In genomic region chr6:31887173-31887572, GRCh38 we compare ENCODE assay signal across 14 cellular contexts. TPM values are rescaled to one million over a fixed set of nuclear protein-coding genes. Genes with fewer than 3 reads are reported as not detected.
DNase-seq lines count a peak whose midpoint lies in the region; ATAC-seq and TF ChIP-seq lines count a peak whose summit lies in the region.
"Had no signal": no experiment of that assay in that cellular context is flagged by ENCODE, and none has a peak within 500 bp of the region (broad histone marks: within the 10 kb centered on the region; RNA-seq: fewer than 3 reads in every experiment).

No MANE protein-coding gene starts in this region.

- H3K27me3 Mint-ChIP-seq in activated CD4-positive, alpha-beta T cell treated with anti-CD3 and anti-CD28 coated beads for 36 hours = no peaks in the 10 kb centered on the region
- H3K27me3 Mint-ChIP-seq in stimulated activated naive CD8-positive, alpha-beta T cell treated with anti-CD3 and anti-CD28 coated beads, Interleukin-15, amount 100 ng/mL, for 72 hours = no peaks in the 10 kb centered on the region
- H3K27me3 Mint-ChIP-seq: CD4-positive, CD25-positive, alpha-beta regulatory T cell had no signal

- POLR2A ChIA-PET in activated CD4-positive, alpha-beta T cell treated with anti-CD3 and anti-CD28 coated beads for 36 hours (lab: Charles Lee) = no interaction called here

- H3K27ac ChIP-seq in osteoblast (ENCODE audit: low read depth, low read length) = no peak overlapping the region
- H3K27ac ChIP-seq: 22Rv1; BLaER1 treated with 17β-estradiol and CSF1 and Interleukin-3, amounts not matched to agents 10 nM and 100 nM had no signal

- H3K79me2 ChIP-seq in osteoblast (ENCODE audit: insufficient read depth, low read length) = no peaks in the 10 kb centered on the region

- intact Hi-C loops in activated CD4-positive, alpha-beta T cell treated with anti-CD3 and anti-CD28 coated beads for 36 hours (cut with DNase I, micrococcal nuclease) = no loop called here

- no peak overlapping the region for H3K4me3 Mint-ChIP-seq in activated CD4-positive, alpha-beta T cell treated with anti-CD3 and anti-CD28 coated beads for 36 hours
- H3K4me3 Mint-ChIP-seq in stimulated activated naive CD8-positive, alpha-beta T cell treated with anti-CD3 and anti-CD28 coated beads, Interleukin-15, amount 100 ng/mL, for 72 hours = no peak overlapping the region

- H3K36me3 Mint-ChIP-seq in activated CD4-positive, alpha-beta T cell treated with anti-CD3 and anti-CD28 coated beads for 36 hours (ENCODE audit: low read depth) = peaks cover 43% of the 10 kb centered on the region

- no peaks in the 10 kb centered on the region for H3K4me1 ChIP-seq in osteoblast (ENCODE audit: insufficient read depth, low read length)
- H3K4me1 ChIP-seq: BLaER1 treated with 17β-estradiol and CSF1 and Interleukin-3, amounts not matched to agents 10 nM and 100 nM; HAP-1 had no signal

- TF ChIP-seq CTCF in osteoblast (IDR thresholded peaks at IDR 0.05; ENCODE audit: extremely low read depth, low read depth, low read length) = no peak

- no peaks in the 10 kb centered on the region for H3K9me3 ChIP-seq in osteoblast (ENCODE audit: low read depth, low read length)
- H3K9me3 ChIP-seq: BLaER1 treated with 17β-estradiol and CSF1 and Interleukin-3, amounts not matched to agents 10 nM and 100 nM; HAP-1 had no signal

- H4K20me1 ChIP-seq in osteoblast (ENCODE audit: insufficient read depth, low read length) = no peaks in the 10 kb centered on the region

- H3K4me1 Mint-ChIP-seq in activated CD4-positive, alpha-beta T cell treated with anti-CD3 and anti-CD28 coated beads for 36 hours = no peaks in the 10 kb centered on the region
- no peaks in the 10 kb centered on the region for H3K4me1 Mint-ChIP-seq in stimulated activated naive CD8-positive, alpha-beta T cell treated with anti-CD3 and anti-CD28 coated beads, Interleukin-15, amount 100 ng/mL, for 72 hours

- ATAC-seq in activated CD4-positive, alpha-beta T cell treated with anti-CD3 and anti-CD28 coated beads for 36 hours = peak; percentile 65
- peak; percentile 31 for ATAC-seq in stimulated activated naive CD8-positive, alpha-beta T cell treated with anti-CD3 and anti-CD28 coated beads, Interleukin-15, amount 100 ng/mL, for 72 hours
- ATAC-seq in stimulated activated naive CD8-positive, alpha-beta T cell treated with anti-CD3 and anti-CD28 coated beads, Interleukin-15, Interleukin-2, amounts not matched to agents 100 U/mL and 50 U/mL, for 24 hours = no peak
- no peak for ATAC-seq in HG03025 (IDR thresholded peaks at IDR 0.05; ENCODE audit: low FRiP score, unreplicated experiment)

- H3K4me3 ChIP-seq in osteoblast (ENCODE audit: insufficient read depth, low read length) = no peak overlapping the region
- H3K4me3 ChIP-seq: BLaER1 treated with 17β-estradiol and CSF1 and Interleukin-3, amounts not matched to agents 10 nM and 100 nM; HAP-1 had no signal

- CTCF ChIA-PET in activated CD4-positive, alpha-beta T cell treated with anti-CD3 and anti-CD28 coated beads for 36 hours (lab: Charles Lee) = interaction anchor here (0.6 to 0.9 kb wide), 2 partner anchors 11 to 13 kb away, joined by 3 read pairs; no protein-coding TSS in a partner anchor

- no peaks in the 10 kb centered on the region for H3K27me3 ChIP-seq in osteoblast (ENCODE audit: insufficient read depth, low read length)
- H3K27me3 ChIP-seq: BLaER1 treated with 17β-estradiol and CSF1 and Interleukin-3, amounts not matched to agents 10 nM and 100 nM had no signal

- no peak for DNase-seq in activated CD4-positive, alpha-beta T cell treated with anti-CD3 and anti-CD28 coated beads for 36 hours
- no peak for DNase-seq in activated CD4-positive, alpha-beta T cell treated with anti-CD3 and anti-CD28 coated beads, Interleukin-2, amount 50 U/mL, for 48 hours
- no peak for DNase-seq in stimulated activated naive CD8-positive, alpha-beta T cell treated with anti-CD3 and anti-CD28 coated beads, Interleukin-15, amount 100 ng/mL, for 72 hours
- no peak for DNase-seq in stimulated activated naive CD8-positive, alpha-beta T cell treated with anti-CD3 and anti-CD28 coated beads, Interleukin-15, Interleukin-2, amounts not matched to agents 100 U/mL and 50 U/mL, for 24 hours
- DNase-seq in osteoblast (ENCODE audit: insufficient read length, low spot score, missing footprints) (peak; percentile 86), NCI-H748 (lab: John Stamatoyannopoulos, UW; ENCODE audit: unreplicated experiment) (no peak)
- DNase-seq: CD4-positive, CD25-positive, alpha-beta regulatory T cell; DMS53; GF-D8; GOT3 had no signal

- peaks cover 69% of the 10 kb centered on the region for H3K36me3 ChIP-seq in osteoblast (ENCODE audit: insufficient read depth, low read length)

- H3K4me2 ChIP-seq in osteoblast (ENCODE audit: insufficient read depth, low read length) = no peak overlapping the region
- H3K4me2 ChIP-seq: BLaER1 treated with 17β-estradiol and CSF1 and Interleukin-3, amounts not matched to agents 10 nM and 100 nM had no signal

- H2AFZ ChIP-seq in osteoblast (ENCODE audit: low read length) = no peak overlapping the region

- no peaks in the 10 kb centered on the region for H3K9me3 Mint-ChIP-seq in activated CD4-positive, alpha-beta T cell treated with anti-CD3 and anti-CD28 coated beads for 36 hours (ENCODE audit: low read depth)
- H3K9me3 Mint-ChIP-seq in stimulated activated naive CD8-positive, alpha-beta T cell treated with anti-CD3 and anti-CD28 coated beads, Interleukin-15, amount 100 ng/mL, for 72 hours = no peaks in the 10 kb centered on the region
- H3K9me3 Mint-ChIP-seq: CD4-positive, CD25-positive, alpha-beta regulatory T cell had no signal

- H3K27ac Mint-ChIP-seq in activated CD4-positive, alpha-beta T cell treated with anti-CD3 and anti-CD28 coated beads for 36 hours = no peak overlapping the region
- peak overlapping the region in 1 of 2 donors; percentile 76 for H3K27ac Mint-ChIP-seq in stimulated activated naive CD8-positive, alpha-beta T cell treated with anti-CD3 and anti-CD28 coated beads, Interleukin-15, amount 100 ng/mL, for 72 hours
- H3K27ac Mint-ChIP-seq: CD4-positive, CD25-positive, alpha-beta regulatory T cell had no signal

RNA-seq across cellular contexts. Expression of gene SLC44A4, which starts 8.4 kb away (rescaled TPM):
- under 1 TPM; 0.19 to 0.27 TPM for total RNA-seq in activated CD4-positive, alpha-beta T cell treated with anti-CD3 and anti-CD28 coated beads for 36 hours
- not detected in 2 replicates for total RNA-seq in osteoblast

RNA-seq across cellular contexts. Expression of gene EHMT2, which starts 10.3 kb away (rescaled TPM):
- 10 to 100 TPM; 50.1 to 60.4 TPM for total RNA-seq in activated CD4-positive, alpha-beta T cell treated with anti-CD3 and anti-CD28 coated beads for 36 hours
- 40.1 and 40.9 TPM in 2 replicates for total RNA-seq in osteoblast

RNA-seq across cellular contexts. Expression of gene ZBTB12, which starts 14.7 kb away (rescaled TPM):
- 1 to 10 TPM; 1.9 to 2.4 TPM for total RNA-seq in activated CD4-positive, alpha-beta T cell treated with anti-CD3 and anti-CD28 coated beads for 36 hours
- 2.1 and 3.6 TPM in 2 replicates for total RNA-seq in osteoblast

RNA-seq across cellular contexts. Expression of gene NEU1, which starts 24.6 kb away (rescaled TPM):
- 10 to 100 TPM; 11.6 to 11.8 TPM for total RNA-seq in activated CD4-positive, alpha-beta T cell treated with anti-CD3 and anti-CD28 coated beads for 36 hours
- total RNA-seq in osteoblast = 114 and 117 TPM in 2 replicates

RNA-seq across cellular contexts. Expression of gene C2, which starts 40.3 kb away (rescaled TPM):
- 1 to 10 TPM in 1 of 2 experiments, under 1 TPM in 1; 0.96 to 1.5 TPM for total RNA-seq in activated CD4-positive, alpha-beta T cell treated with anti-CD3 and anti-CD28 coated beads for 36 hours
- total RNA-seq in osteoblast = 12.7 and 18.0 TPM in 2 replicates

Comparison
In these comparisons a context has a peak if more than half of its experiments do, and no peak if none do; other contexts are left out.
1. ATAC-seq: peak in activated CD4-positive, alpha-beta T cell treated with anti-CD3 and anti-CD28 coated beads for 36 hours (single experiment) and stimulated activated naive CD8-positive, alpha-beta T cell treated with anti-CD3 and anti-CD28 coated beads, Interleukin-15, amount 100 ng/mL, for 72 hours (single experiment); none in stimulated activated naive CD8-positive, alpha-beta T cell treated with anti-CD3 and anti-CD28 coated beads, Interleukin-15, Interleukin-2, amounts not matched to agents 100 U/mL and 50 U/mL, for 24 hours (single experiment) and HG03025 (single experiment).